In genomic region chr2:69638630-69639029, GRCh38 we compare ENCODE assay signal across 21 cellular contexts. TPM values are rescaled to one million over a fixed set of nuclear protein-coding genes. Genes with fewer than 3 reads are reported as not detected.
DNase-seq lines count a peak whose midpoint lies in the region; ATAC-seq and TF ChIP-seq lines count a peak whose summit lies in the region.
"Had no signal": no experiment of that assay in that cellular context is flagged by ENCODE, and none has a peak within 500 bp of the region (broad histone marks: within the 10 kb centered on the region; RNA-seq: fewer than 3 reads in every experiment).

No MANE protein-coding gene starts in this region.

- H3K27ac Mint-ChIP-seq in stimulated activated naive CD8-positive, alpha-beta T cell treated with anti-CD3 and anti-CD28 coated beads, Interleukin-15, Interleukin-2, amounts not matched to agents 100 ng/mL and 50 ng/mL, for 24 hours, result peak overlapping the region; percentile 40
- peak overlapping the region; percentile 79 for H3K27ac Mint-ChIP-seq in activated CD8-positive, alpha-beta T cell treated with anti-CD3 and anti-CD28 coated beads for 36 hours
- H3K27ac Mint-ChIP-seq in endothelial cell (ENCODE audit: unreplicated experiment), result no peak overlapping the region
- no peak overlapping the region for H3K27ac Mint-ChIP-seq in MCF 10A (ENCODE audit: low read depth, unreplicated experiment)
- H3K27ac Mint-ChIP-seq: progenitor cell of endocrine pancreas had no signal

- CTCF ChIA-PET in activated CD8-positive, alpha-beta T cell treated with anti-CD3 and anti-CD28 coated beads for 36 hours (lab: Charles Lee), result interaction anchor here (0.8 to 13.1 kb wide), 5 partner anchors 12 to 86 kb away, joined by 3 to 145 read pairs (median 10); no protein-coding TSS in a partner anchor
- CTCF ChIA-PET in MCF 10A (lab: Yijun Ruan, JAX), result interaction anchor here (0.8 to 1.1 kb wide), 2 partner anchors 85 to 1588 kb away, joined by 4 to 5 read pairs; partner anchors contain the start of gene PAIP2B

- intact Hi-C loops in activated CD8-positive, alpha-beta T cell treated with anti-CD3 and anti-CD28 coated beads for 36 hours (cut with micrococcal nuclease), result no loop called here
- intact Hi-C loops in MCF 10A (cut with micrococcal nuclease), result no loop called here
- intact Hi-C loops in left colon (cut with DNase I, micrococcal nuclease), result no loop called here

- POLR2A ChIA-PET in activated CD8-positive, alpha-beta T cell treated with anti-CD3 and anti-CD28 coated beads for 36 hours (lab: Charles Lee), result interaction anchor here (0.8 to 2.2 kb wide), 7 partner anchors 10 to 73 kb away, joined by 3 to 6 read pairs (median 4); no protein-coding TSS in a partner anchor
- POLR2A ChIA-PET in MCF 10A (lab: Yijun Ruan, JAX), result no interaction called here

- H3K4me3 Mint-ChIP-seq in stimulated activated naive CD8-positive, alpha-beta T cell treated with anti-CD3 and anti-CD28 coated beads, Interleukin-15, Interleukin-2, amounts not matched to agents 100 ng/mL and 50 ng/mL, for 24 hours, result peak overlapping the region; percentile 39
- peak overlapping the region; percentile 85 for H3K4me3 Mint-ChIP-seq in activated CD8-positive, alpha-beta T cell treated with anti-CD3 and anti-CD28 coated beads for 36 hours
- H3K4me3 Mint-ChIP-seq in endothelial cell (ENCODE audit: unreplicated experiment) (peak overlapping the region; percentile 58), MCF 10A (ENCODE audit: unreplicated experiment) (no peak overlapping the region)
- H3K4me3 Mint-ChIP-seq: neural crest cell had no signal

- peaks cover 38% of the 10 kb centered on the region for H3K36me3 Mint-ChIP-seq in stimulated activated naive CD8-positive, alpha-beta T cell treated with anti-CD3 and anti-CD28 coated beads, Interleukin-15, Interleukin-2, amounts not matched to agents 100 ng/mL and 50 ng/mL, for 24 hours (ENCODE audit: low read depth)
- H3K36me3 Mint-ChIP-seq in activated CD8-positive, alpha-beta T cell treated with anti-CD3 and anti-CD28 coated beads for 36 hours (ENCODE audit: low read depth), result peaks cover 71% of the 10 kb centered on the region
- H3K36me3 Mint-ChIP-seq in endothelial cell (ENCODE audit: low read depth, unreplicated experiment) (peaks cover 31% of the 10 kb centered on the region), MCF 10A (ENCODE audit: insufficient read depth, unreplicated experiment) (peaks cover 24% of the 10 kb centered on the region)

- no peaks in the 10 kb centered on the region for H3K27me3 Mint-ChIP-seq in stimulated activated naive CD8-positive, alpha-beta T cell treated with anti-CD3 and anti-CD28 coated beads, Interleukin-15, Interleukin-2, amounts not matched to agents 100 ng/mL and 50 ng/mL, for 24 hours
- H3K27me3 Mint-ChIP-seq in activated CD8-positive, alpha-beta T cell treated with anti-CD3 and anti-CD28 coated beads for 36 hours, result no peaks in the 10 kb centered on the region
- peaks cover 5% of the 10 kb centered on the region for H3K27me3 Mint-ChIP-seq in endothelial cell (ENCODE audit: unreplicated experiment)
- no peaks in the 10 kb centered on the region for H3K27me3 Mint-ChIP-seq in MCF 10A (ENCODE audit: insufficient read depth, unreplicated experiment)
- H3K27me3 Mint-ChIP-seq: progenitor cell of endocrine pancreas had no signal

- DNase-seq in stimulated activated naive CD8-positive, alpha-beta T cell treated with anti-CD3 and anti-CD28 coated beads, Interleukin-15, Interleukin-2, amounts not matched to agents 100 U/mL and 50 U/mL, for 24 hours, result no peak
- DNase-seq in activated CD8-positive, alpha-beta T cell treated with anti-CD3 and anti-CD28 coated beads for 36 hours, result no peak
- DNase-seq in endothelial cell (ENCODE audit: low spot score) (no peak), MCF 10A (ENCODE audit: unreplicated experiment) (no peak), left colon (no peak)
- DNase-seq: activated CD4-positive, CD25-positive, alpha-beta regulatory T cell treated with anti-CD3 and anti-CD28 coated beads, Interleukin-2, amount 50 U/mL, for 72 hours; esophagus squamous epithelium; gastrocnemius medialis; Kasumi-1; midbrain; NCI-H1092 treated with DMSO at 0.1 percent for 48 hours; NCI-H2081; NCI-H345; NCI-H82; SHP77; SW 1271; testis had no signal

- BruUV-seq in MCF 10A (replicated peaks; lab: Mats Ljungman, UMichigan), result no TSS peak

- H3K9me3 Mint-ChIP-seq in stimulated activated naive CD8-positive, alpha-beta T cell treated with anti-CD3 and anti-CD28 coated beads, Interleukin-15, Interleukin-2, amounts not matched to agents 100 ng/mL and 50 ng/mL, for 24 hours, result no peaks in the 10 kb centered on the region
- H3K9me3 Mint-ChIP-seq in activated CD8-positive, alpha-beta T cell treated with anti-CD3 and anti-CD28 coated beads for 36 hours, result peaks cover 2% of the 10 kb centered on the region
- H3K9me3 Mint-ChIP-seq in endothelial cell (ENCODE audit: unreplicated experiment) (no peaks in the 10 kb centered on the region), MCF 10A (ENCODE audit: unreplicated experiment) (no peaks in the 10 kb centered on the region)
- H3K9me3 Mint-ChIP-seq: neural crest cell had no signal

- no peak for TF ChIP-seq CTCF in activated CD8-positive, alpha-beta T cell treated with anti-CD3 and anti-CD28 coated beads for 36 hours (IDR thresholded peaks at IDR 0.05)
- TF ChIP-seq CTCF in endothelial cell (IDR thresholded peaks at IDR 0.05; ENCODE audit: unreplicated experiment) (no peak), MCF 10A (IDR thresholded peaks at IDR 0.05; ENCODE audit: unreplicated experiment) (no peak)

- peaks cover 72% of the 10 kb centered on the region for H3K4me1 Mint-ChIP-seq in stimulated activated naive CD8-positive, alpha-beta T cell treated with anti-CD3 and anti-CD28 coated beads, Interleukin-15, Interleukin-2, amounts not matched to agents 100 ng/mL and 50 ng/mL, for 24 hours (ENCODE audit: low read depth)
- peaks cover 57% of the 10 kb centered on the region for H3K4me1 Mint-ChIP-seq in activated CD8-positive, alpha-beta T cell treated with anti-CD3 and anti-CD28 coated beads for 36 hours (ENCODE audit: low read depth)
- H3K4me1 Mint-ChIP-seq in endothelial cell (ENCODE audit: unreplicated experiment) (peaks cover 40% of the 10 kb centered on the region), MCF 10A (ENCODE audit: insufficient read depth, unreplicated experiment) (peaks cover 42% of the 10 kb centered on the region)

- no peak for ATAC-seq in stimulated activated naive CD8-positive, alpha-beta T cell treated with anti-CD3 and anti-CD28 coated beads, Interleukin-15, Interleukin-2, amounts not matched to agents 100 U/mL and 50 U/mL, for 24 hours
- no peak for ATAC-seq in activated CD8-positive, alpha-beta T cell treated with anti-CD3 and anti-CD28 coated beads for 36 hours
- no peak for ATAC-seq in GM19452 (IDR thresholded peaks at IDR 0.05; ENCODE audit: unreplicated experiment)
- no peak for ATAC-seq in left colon
- ATAC-seq: gastrocnemius medialis had no signal

RNA-seq across cellular contexts. Expression of gene AAK1, which starts 4.9 kb away (rescaled TPM):
- total RNA-seq in activated CD8-positive, alpha-beta T cell treated with anti-CD3 and anti-CD28 coated beads for 36 hours, result 100 to 1,000 TPM; 114 to 115 TPM
- total RNA-seq in endothelial cell (ENCODE audit: unreplicated experiment), result 144 TPM
- 75.8 and 108 TPM in 2 replicates for total RNA-seq in MCF 10A (2022)
- total RNA-seq in left colon, result 10 to 100 TPM; 59.5 to 61.5 TPM

Comparison
In these comparisons a context has a peak if more than half of its experiments do, and no peak if none do; other contexts are left out.
1. H3K27ac Mint-ChIP-seq: peak in stimulated activated naive CD8-positive, alpha-beta T cell treated with anti-CD3 and anti-CD28 coated beads, Interleukin-15, Interleukin-2, amounts not matched to agents 100 ng/mL and 50 ng/mL, for 24 hours (single experiment) and activated CD8-positive, alpha-beta T cell treated with anti-CD3 and anti-CD28 coated beads for 36 hours (single experiment); none in endothelial cell (single experiment) and MCF 10A (single experiment).